18 cellular contexts compared by ENCODE assay signal in genomic region chr2:240502059-240502429, GRCh38. TPM values are rescaled to one million over a fixed set of nuclear protein-coding genes. Genes with fewer than 3 reads are reported as not detected.
A peak's percentile ranks its signal among the peaks of the same experiment; 100 is the strongest.
DNase-seq lines count a peak whose midpoint lies in the region; ATAC-seq lines count a peak whose summit lies in the region.
"Had no signal": no experiment of that assay in that cellular context is flagged by ENCODE, and none has a peak within 500 bp of the region (broad histone marks: within the 10 kb centered on the region; RNA-seq: fewer than 3 reads in every experiment).

No MANE protein-coding gene starts in this region.

- no peaks in the 10 kb centered on the region for H3K27me3 Mint-ChIP-seq in stimulated activated naive B cell treated with anti-CD40 and anti-IgM and Interleukin-4, amounts not matched to agents 10 μg/mL and 1 μg/mL and 100 μg/mL, for 72 hours

- intact Hi-C loops in sciatic nerve (cut with DNase I), result no loop called here

- H3K4me1 Mint-ChIP-seq in stimulated activated naive B cell treated with anti-CD40 and anti-IgM and Interleukin-4, amounts not matched to agents 10 μg/mL and 1 μg/mL and 100 μg/mL, for 72 hours, result peaks cover 5% of the 10 kb centered on the region in 2 donors

- H3K4me3 Mint-ChIP-seq in stimulated activated naive B cell treated with anti-CD40 and anti-IgM and Interleukin-4, amounts not matched to agents 10 μg/mL and 1 μg/mL and 100 μg/mL, for 72 hours, result no peak overlapping the region
- H3K4me3 Mint-ChIP-seq: CD8-positive, alpha-beta T cell had no signal

- H3K4me3 ChIP-seq in H7 (ENCODE audit: insufficient read depth, low read depth, low read length), result no peak overlapping the region
- H3K4me3 ChIP-seq: BLaER1, MG63 had no signal

- peak; percentile 43 for DNase-seq in activated CD8-positive, alpha-beta memory T cell treated with anti-CD3 and anti-CD28 coated beads for 24 hours
- DNase-seq in activated CD8-positive, alpha-beta memory T cell treated with anti-CD3 and anti-CD28 coated beads, Interleukin-2, amount 50 U/mL, for 4 hours, result no peak
- DNase-seq in H7, result peak; percentile 32
- peak; percentile 33 for DNase-seq in islet precursor cell
- DNase-seq in sciatic nerve (ENCODE audit: low spot score), result peak; percentile 47
- no peak for DNase-seq in stimulated activated naive B cell treated with anti-CD40 and anti-IgM and Interleukin-4, amounts not matched to agents 10 μg/mL and 1 μg/mL and 100 μg/mL, for 72 hours
- DNase-seq in kidney tubule cell (ENCODE audit: low spot score), result no peak
- no peak for DNase-seq in NCI-H1436 treated with DMSO at 0.1 percent for 48 hours (lab: John Stamatoyannopoulos, UW)
- DNase-seq: HCEC 1CT, IMR-90, Karpas-422, MG63, NCI-H1105, NCI-H187, NCI-H345, NCI-H526 treated with DMSO at 0.1 percent for 48 hours had no signal

- H3K9me3 Mint-ChIP-seq in stimulated activated naive B cell treated with anti-CD40 and anti-IgM and Interleukin-4, amounts not matched to agents 10 μg/mL and 1 μg/mL and 100 μg/mL, for 72 hours, result peaks cover 0 to 3% of the 10 kb centered on the region in 2 donors
- H3K9me3 Mint-ChIP-seq: CD8-positive, alpha-beta T cell had no signal

- no peak overlapping the region for H3K27ac Mint-ChIP-seq in stimulated activated naive B cell treated with anti-CD40 and anti-IgM and Interleukin-4, amounts not matched to agents 10 μg/mL and 1 μg/mL and 100 μg/mL, for 72 hours
- H3K27ac Mint-ChIP-seq: CD8-positive, alpha-beta T cell had no signal

- H3K36me3 Mint-ChIP-seq in stimulated activated naive B cell treated with anti-CD40 and anti-IgM and Interleukin-4, amounts not matched to agents 10 μg/mL and 1 μg/mL and 100 μg/mL, for 72 hours, result peaks cover 45 to 67% of the 10 kb centered on the region in 2 donors

- ATAC-seq in sciatic nerve, result no peak
- ATAC-seq in stimulated activated naive B cell treated with anti-CD40 and anti-IgM and Interleukin-4, amounts not matched to agents 10 μg/mL and 1 μg/mL and 100 μg/mL, for 72 hours (replicated peaks), result no peak
- ATAC-seq: CD8-positive, alpha-beta T cell had no signal

- H3K36me3 ChIP-seq in H7 (replicated peaks; ENCODE audit: control insufficient read depth, insufficient read depth, low read length), result no peaks in the 10 kb centered on the region

- H3K27me3 ChIP-seq in H7 (ENCODE audit: control insufficient read depth, insufficient read depth, low read length), result no peaks in the 10 kb centered on the region
- H3K27me3 ChIP-seq: BLaER1, MG63 had no signal

RNA-seq across cellular contexts. Expression of gene ANKMY1, which starts 55.7 kb away (rescaled TPM):
- total RNA-seq in H7 (2014; rRNA removed; shearing (Covaris generic)), result 3.6 and 8.9 TPM in 2 replicates
- 30.7 TPM for total RNA-seq in sciatic nerve

RNA-seq across cellular contexts. Expression of gene DUSP28, which starts 58.1 kb away (rescaled TPM):
- 2.4 and 2.5 TPM in 2 replicates for total RNA-seq in H7 (2014; rRNA removed; shearing (Covaris generic))
- total RNA-seq in sciatic nerve, result 4.5 TPM

Comparison
In these comparisons a context has a peak if more than half of its experiments do, and no peak if none do; other contexts are left out.
1. DNase-seq: peak in activated CD8-positive, alpha-beta memory T cell treated with anti-CD3 and anti-CD28 coated beads for 24 hours (single experiment), H7 (single experiment), islet precursor cell (single experiment) and sciatic nerve (single experiment); none in activated CD8-positive, alpha-beta memory T cell treated with anti-CD3 and anti-CD28 coated beads, Interleukin-2, amount 50 U/mL, for 4 hours (single experiment), stimulated activated naive B cell treated with anti-CD40 and anti-IgM and Interleukin-4, amounts not matched to agents 10 μg/mL and 1 μg/mL and 100 μg/mL, for 72 hours (single experiment), kidney tubule cell (single experiment) and NCI-H1436 treated with DMSO at 0.1 percent for 48 hours (single experiment).